19 cellular contexts compared by ENCODE assay signal in the genomic region with DNA sequence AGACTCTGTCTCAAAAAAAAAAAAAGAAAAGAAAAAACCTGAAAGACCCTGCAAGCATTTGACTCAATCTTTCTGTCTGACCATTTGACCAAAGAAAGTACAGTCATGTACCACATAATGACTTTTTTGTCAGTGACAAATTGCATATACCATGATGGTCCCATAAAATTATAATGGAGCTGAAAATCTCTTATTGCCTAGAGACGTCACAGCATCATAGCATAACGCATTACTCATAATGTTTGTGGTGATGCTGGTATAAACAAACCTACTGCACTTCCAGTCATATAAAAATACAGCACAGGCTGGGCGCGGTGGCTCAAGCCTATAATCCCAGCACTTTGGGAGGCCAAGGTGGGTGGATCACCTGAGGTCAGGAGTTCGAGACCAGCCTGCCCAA. TPM values are rescaled to one million over a fixed set of nuclear protein-coding genes. Genes with fewer than 3 reads are reported as not detected.
DNase-seq lines count a peak whose midpoint lies in the region; ATAC-seq, FAIRE-seq and TF ChIP-seq lines count a peak whose summit lies in the region.
"Had no signal": no experiment of that assay in that cellular context is flagged by ENCODE, and none has a peak within 500 bp of the region (broad histone marks: within the 10 kb centered on the region; RNA-seq: fewer than 3 reads in every experiment).

No MANE protein-coding gene starts in this region.

- no peak overlapping the region for H3K4me2 ChIP-seq in astrocyte (ENCODE audit: low read length)
- no peak overlapping the region for H3K4me2 ChIP-seq in mesenchymal stem cell (ENCODE audit: low read length, poor library complexity, severe bottlenecking)

- no peak overlapping the region for H2BK120ac ChIP-seq in mesenchymal stem cell (ENCODE audit: low read depth, low read length)

- no peak overlapping the region for H3K14ac ChIP-seq in mesenchymal stem cell (ENCODE audit: low read length in 2 of 2)

- H3K4me3 Mint-ChIP-seq in astrocyte (ENCODE audit: unreplicated experiment), result no peak overlapping the region
- no peak overlapping the region for H3K4me3 Mint-ChIP-seq in glutamatergic neuron (ENCODE audit: unreplicated experiment)
- H3K4me3 Mint-ChIP-seq: CD4-positive, CD25-positive, alpha-beta regulatory T cell had no signal

- H3K9me3 Mint-ChIP-seq in astrocyte (ENCODE audit: unreplicated experiment) (no peaks in the 10 kb centered on the region), glutamatergic neuron (ENCODE audit: unreplicated experiment) (peaks cover 3% of the 10 kb centered on the region)

- no peak overlapping the region for H3K4ac ChIP-seq in mesenchymal stem cell (ENCODE audit: low read depth in 1 of 2, low read length in 2 of 2)

- FAIRE-seq in astrocyte (lab: Jason Lieb, UNC), result no peak
- FAIRE-seq: A204.1 had no signal

- H3K36me3 Mint-ChIP-seq in astrocyte (ENCODE audit: low read depth, unreplicated experiment) (no peaks in the 10 kb centered on the region), glutamatergic neuron (ENCODE audit: unreplicated experiment) (no peaks in the 10 kb centered on the region)
- H3K36me3 Mint-ChIP-seq: CD4-positive, CD25-positive, alpha-beta regulatory T cell had no signal

- 80% methylated on average over 4 of the region's 5 CpGs for WGBS in mesenchymal stem cell
- 97% methylated on average over 5 of the region's 5 CpGs for WGBS in suprapubic skin

- H3K9ac ChIP-seq in astrocyte (ENCODE audit: low read length) (no peak overlapping the region), mesenchymal stem cell (ENCODE audit: low read length) (no peak overlapping the region)

- DNase-seq in BJ (ENCODE audit: low read depth), result peak; percentile 19
- peak; percentile 38 for DNase-seq in HFF-Myc (ENCODE audit: extremely low read depth, low read depth)
- peak; percentile 77 for DNase-seq in astrocyte (ENCODE audit: low read depth)
- DNase-seq in mesenchymal stem cell, result peak; percentile 73
- DNase-seq in glutamatergic neuron, result no peak
- no peak for DNase-seq in NCI-H1417 (lab: John Stamatoyannopoulos, UW)
- no peak for DNase-seq in suprapubic skin (ENCODE audit: low spot score in 2 of 2)
- DNase-seq: Calu3; CD4-positive, CD25-positive, alpha-beta regulatory T cell; GOT3; NCI-H1048; NCI-H2107; NCI-H226; NCI-H526 treated with DMSO at 0.1 percent for 48 hours had no signal

- no peak for TF ChIP-seq POLR2A in suprapubic skin (IDR thresholded peaks at IDR 0.05)

- no peak overlapping the region for H4K8ac ChIP-seq in mesenchymal stem cell (ENCODE audit: low read length)

- no peak overlapping the region for H3K23ac ChIP-seq in mesenchymal stem cell (ENCODE audit: low read length in 2 of 2)

- H3K4me3 ChIP-seq in BJ (ENCODE audit: low read depth, low read length), result no peak overlapping the region
- H3K4me3 ChIP-seq in HFF-Myc (replicated peaks; ENCODE audit: low read depth, low read length), result no peak overlapping the region
- H3K4me3 ChIP-seq in astrocyte (ENCODE audit: insufficient read depth, low read depth, low read length), result no peak overlapping the region
- no peak overlapping the region for H3K4me3 ChIP-seq in mesenchymal stem cell (ENCODE audit: insufficient read depth in 1 of 2, low read depth in 1 of 2, low read length in 2 of 2)
- H3K4me3 ChIP-seq in suprapubic skin, result no peak overlapping the region

- no peak overlapping the region for H3K18ac ChIP-seq in mesenchymal stem cell (ENCODE audit: low read depth in 1 of 2, low read length in 2 of 2)

- POLR2A ChIA-PET in BJ (lab: Charles Lee), result no interaction called here

- H3K27ac Mint-ChIP-seq in astrocyte (ENCODE audit: unreplicated experiment) (no peak overlapping the region), glutamatergic neuron (ENCODE audit: unreplicated experiment) (no peak overlapping the region)
- H3K27ac Mint-ChIP-seq: CD4-positive, CD25-positive, alpha-beta regulatory T cell had no signal

- H3K27me3 Mint-ChIP-seq in astrocyte (ENCODE audit: low read depth, unreplicated experiment), result no peaks in the 10 kb centered on the region
- H3K27me3 Mint-ChIP-seq in glutamatergic neuron (ENCODE audit: unreplicated experiment), result no peaks in the 10 kb centered on the region
- H3K27me3 Mint-ChIP-seq: CD4-positive, CD25-positive, alpha-beta regulatory T cell had no signal

- H3K27me3 ChIP-seq in BJ (ENCODE audit: control insufficient read depth, insufficient read depth, low read length) (no peaks in the 10 kb centered on the region), astrocyte (ENCODE audit: insufficient read depth, low read length) (no peaks in the 10 kb centered on the region), mesenchymal stem cell (ENCODE audit: control insufficient read depth in 1 of 2, insufficient read depth in 1 of 2, low read length in 2 of 2) (no peaks in the 10 kb centered on the region), suprapubic skin (no peaks in the 10 kb centered on the region)

- H2AFZ ChIP-seq in astrocyte (ENCODE audit: low read depth, low read length), result no peak overlapping the region
- no peak overlapping the region for H2AFZ ChIP-seq in mesenchymal stem cell (ENCODE audit: low read depth, low read length)

- no peak overlapping the region for H3K27ac ChIP-seq in astrocyte (ENCODE audit: low read depth, low read length)
- no peak overlapping the region for H3K27ac ChIP-seq in mesenchymal stem cell (ENCODE audit: low read length, poor library complexity, severe bottlenecking)
- H3K27ac ChIP-seq in suprapubic skin, result no peak overlapping the region

- CTCF ChIA-PET in BJ (lab: Yijun Ruan, JAX), result interaction anchor here (0.6 kb wide), 1 partner anchor 28 kb away, joined by 4 read pairs; no protein-coding TSS in a partner anchor

- no peaks in the 10 kb centered on the region for H3K4me1 ChIP-seq in astrocyte (ENCODE audit: insufficient read depth, low read length)
- no peaks in the 10 kb centered on the region for H3K4me1 ChIP-seq in mesenchymal stem cell (ENCODE audit: control insufficient read depth, insufficient read depth, low read depth, low read length)
- no peaks in the 10 kb centered on the region for H3K4me1 ChIP-seq in suprapubic skin

- H3K4me1 Mint-ChIP-seq in astrocyte (ENCODE audit: low read depth, unreplicated experiment) (no peaks in the 10 kb centered on the region), glutamatergic neuron (ENCODE audit: low read depth, unreplicated experiment) (peaks cover 5% of the 10 kb centered on the region)
- H3K4me1 Mint-ChIP-seq: CD4-positive, CD25-positive, alpha-beta regulatory T cell had no signal

- H2BK5ac ChIP-seq in mesenchymal stem cell (ENCODE audit: low read depth, low read length, poor library complexity, severe bottlenecking), result no peak overlapping the region

- H2AK5ac ChIP-seq in mesenchymal stem cell (ENCODE audit: low read length, severe bottlenecking), result no peak overlapping the region

- no peak overlapping the region for H4K91ac ChIP-seq in mesenchymal stem cell (ENCODE audit: low read length)

- no peak for TF ChIP-seq EP300 in suprapubic skin (IDR thresholded peaks at IDR 0.05)

- no peaks in the 10 kb centered on the region for H3K79me1 ChIP-seq in mesenchymal stem cell (replicated peaks; ENCODE audit: low read length, poor library complexity, severe bottlenecking)

- no peak overlapping the region for H2BK15ac ChIP-seq in mesenchymal stem cell (ENCODE audit: low read depth, poor library complexity, severe bottlenecking)

- TF ChIP-seq CTCF in BJ (IDR thresholded peaks at IDR 0.05; ENCODE audit: insufficient read depth, low read depth, low read length) (no peak), HFF-Myc (IDR thresholded peaks at IDR 0.05; ENCODE audit: low read depth, low read length, missing control alignments) (no peak), astrocyte (IDR thresholded peaks at IDR 0.05; ENCODE audit: insufficient read depth, low read depth, low read length) (no peak), glutamatergic neuron (IDR thresholded peaks at IDR 0.05; ENCODE audit: partially characterized antibody, unreplicated experiment) (no peak), suprapubic skin (IDR thresholded peaks at IDR 0.05) (no peak)

- H4K20me1 ChIP-seq in astrocyte (ENCODE audit: insufficient read depth, low read length), result no peaks in the 10 kb centered on the region

- no peaks in the 10 kb centered on the region for H3K79me2 ChIP-seq in astrocyte (ENCODE audit: insufficient read depth, low read length)

- no peak for ATAC-seq in HG02852 (IDR thresholded peaks at IDR 0.05; ENCODE audit: unreplicated experiment)

- H2BK12ac ChIP-seq in mesenchymal stem cell (ENCODE audit: low read length in 2 of 2), result no peak overlapping the region

- H3K9me3 ChIP-seq in astrocyte (ENCODE audit: insufficient read depth, low read depth, low read length), result no peaks in the 10 kb centered on the region
- H3K9me3 ChIP-seq in mesenchymal stem cell (ENCODE audit: control insufficient read depth, low read length), result no peaks in the 10 kb centered on the region
- H3K9me3 ChIP-seq in suprapubic skin, result no peaks in the 10 kb centered on the region

- no peaks in the 10 kb centered on the region for H3K36me3 ChIP-seq in BJ (ENCODE audit: control insufficient read depth, insufficient read depth, low read length)
- H3K36me3 ChIP-seq in astrocyte (ENCODE audit: insufficient read depth, low read length), result no peaks in the 10 kb centered on the region
- H3K36me3 ChIP-seq in mesenchymal stem cell (ENCODE audit: control insufficient read depth in 1 of 2, insufficient read depth in 2 of 2, low read depth in 1 of 2, low read length in 2 of 2), result no peaks in the 10 kb centered on the region
- H3K36me3 ChIP-seq in suprapubic skin, result no peaks in the 10 kb centered on the region

RNA-seq across cellular contexts. Expression of a gene that starts 10.5 kb away (rescaled TPM):
- polyA plus RNA-seq in BJ (2011; rRNA removed), result 1.9 and 2.9 TPM in 2 replicates
- polyA minus RNA-seq in BJ (2011; rRNA and poly(A)+ RNA removed), result 0.62 and 0.76 TPM in 2 replicates
- total RNA-seq in astrocyte, result 0.18 and 0.22 TPM in 2 replicates
- 0.18 TPM for polyA plus RNA-seq in mesenchymal stem cell (2013, experiment 1 of 2)
- polyA plus RNA-seq in mesenchymal stem cell (2013, experiment 2 of 2), result 0.25 TPM
- total RNA-seq in glutamatergic neuron (ENCODE audit: unreplicated experiment), result 0.20 TPM
- 1 to 10 TPM; 3.1 to 6.1 (median 4.3) TPM for total RNA-seq in suprapubic skin
- total RNA-seq: Calu3; CD4-positive, CD25-positive, alpha-beta regulatory T cell; OCI-LY7; SK-MEL-5 had no signal
- polyA plus RNA-seq: CD4-positive, CD25-positive, alpha-beta regulatory T cell had no signal

RNA-seq across cellular contexts. Expression of a gene that starts 43.0 kb away (rescaled TPM):
- 3.4 and 8.2 TPM in 2 replicates for polyA plus RNA-seq in BJ (2011; rRNA removed)
- 1.00 and 1.4 TPM in 2 replicates for polyA minus RNA-seq in BJ (2011; rRNA and poly(A)+ RNA removed)
- total RNA-seq in astrocyte (not detected in 2 replicates), glutamatergic neuron (ENCODE audit: unreplicated experiment) (not detected), suprapubic skin (10 to 100 TPM in 1 of 4 donors, 1 to 10 TPM in 3; 2.8 to 13.3 (median 5.3) TPM)
- polyA plus RNA-seq in mesenchymal stem cell (2013, experiment 1 of 2), result 3.5 TPM
- polyA plus RNA-seq in mesenchymal stem cell (2013, experiment 2 of 2), result 3.7 TPM
- total RNA-seq: Calu3; CD4-positive, CD25-positive, alpha-beta regulatory T cell; HT1080; OCI-LY7; SK-MEL-5 had no signal
- polyA plus RNA-seq: CD4-positive, CD25-positive, alpha-beta regulatory T cell had no signal

Comparison
In these comparisons a context has a peak if more than half of its experiments do, and no peak if none do; other contexts are left out.
1. DNase-seq: peak in BJ (single experiment), HFF-Myc (single experiment), astrocyte (single experiment) and mesenchymal stem cell (single experiment); none in glutamatergic neuron (single experiment), NCI-H1417 (0 of 3) and suprapubic skin (0 of 2).